30 cellular contexts compared by ENCODE assay signal in genomic region chr11:110830344-110831141, GRCh38.
DNase-seq lines count a peak whose midpoint lies in the region; ATAC-seq and TF ChIP-seq lines count a peak whose summit lies in the region.
"Had no signal": no experiment of that assay in that cellular context is flagged by ENCODE, and none has a peak within 500 bp of the region (broad histone marks: within the 10 kb centered on the region; RNA-seq: fewer than 3 reads in every experiment).

No MANE protein-coding gene starts in this region.

- peak overlapping the region; percentile 46 for H3K27ac Mint-ChIP-seq in nephron progenitor cell
- H3K27ac Mint-ChIP-seq: activated naive CD4-positive, alpha-beta T cell treated with anti-CD3 and anti-CD28 coated beads, Interleukin-2, amount 50 U/mL, for 24 hours; activated T-helper 2 cell treated with anti-CD3 and anti-CD28 coated beads, Interferon-gamma antibody, Interleukin-2, Interleukin-4, amounts not matched to agents 10 μg/mL and 5 μg/mL and 100 μg/mL, durations not matched to agents 14 hours and 24 hours and 36 hours; T-helper 2 cell treated with Interferon-gamma antibody and Interleukin-4, amounts not matched to agents 5 μg/mL and 100 μg/mL, for 36 hours had no signal

- DNase-seq in HCEC 1CT (peak; percentile 35), astrocyte of the hippocampus (ENCODE audit: low read depth, low spot score) (peak; percentile 12), fibroblast of lung (ENCODE audit: low read depth in 2 of 2) (peak; percentile 48 to 90), nephron progenitor cell (no peak), GDM1 (lab: John Stamatoyannopoulos, UW) (no peak), NAMALWA (ENCODE audit: low spot score) (no peak)
- DNase-seq: activated CD4-positive, alpha-beta T cell treated with anti-CD3 and anti-CD28 coated beads for 4 hours; activated T-cell treated with anti-CD3 and anti-CD28 coated beads for 4 hours; DMS79; effector CD8-positive, alpha-beta T cell; gastrocnemius medialis; GF-D8; MM.1S; NCI-H1417; NCI-H2029; NCI-H2227 treated with DMSO at 0.1 percent for 48 hours; SIG-M5; small intestine; stimulated activated naive CD4-positive, alpha-beta T cell; upper lobe of right lung had no signal

- H3K9me3 Mint-ChIP-seq in nephron progenitor cell = no peaks in the 10 kb centered on the region
- H3K9me3 Mint-ChIP-seq: activated naive CD4-positive, alpha-beta T cell treated with anti-CD3 and anti-CD28 coated beads, Interleukin-2, amount 50 U/mL, for 24 hours; activated T-helper 2 cell treated with anti-CD3 and anti-CD28 coated beads, Interferon-gamma antibody, Interleukin-2, Interleukin-4, amounts not matched to agents 10 μg/mL and 5 μg/mL and 100 μg/mL, durations not matched to agents 14 hours and 24 hours and 36 hours; nephron; T-helper 2 cell treated with Interferon-gamma antibody and Interleukin-4, amounts not matched to agents 5 μg/mL and 100 μg/mL, for 36 hours had no signal

- no peaks in the 10 kb centered on the region for H3K36me3 Mint-ChIP-seq in nephron progenitor cell (ENCODE audit: low read depth)
- H3K36me3 Mint-ChIP-seq: activated naive CD4-positive, alpha-beta T cell treated with anti-CD3 and anti-CD28 coated beads, Interleukin-2, amount 50 U/mL, for 24 hours had no signal

- no peaks in the 10 kb centered on the region for H4K20me1 ChIP-seq in fibroblast of lung (ENCODE audit: control insufficient read depth, extremely low read depth, insufficient read depth, low read length)

- peaks cover 10% of the 10 kb centered on the region for H3K4me1 Mint-ChIP-seq in nephron progenitor cell
- H3K4me1 Mint-ChIP-seq: activated naive CD4-positive, alpha-beta T cell treated with anti-CD3 and anti-CD28 coated beads, Interleukin-2, amount 50 U/mL, for 24 hours had no signal

- no peak overlapping the region for H3K9ac ChIP-seq in fibroblast of lung (ENCODE audit: insufficient read depth, low read length)
- H3K9ac ChIP-seq: KMS-11 had no signal

- peaks cover 5% of the 10 kb centered on the region for H3K4me1 ChIP-seq in fibroblast of lung (ENCODE audit: control insufficient read depth, extremely low read depth, insufficient read depth, low read length)
- H3K4me1 ChIP-seq: gastrocnemius medialis, upper lobe of right lung had no signal

- H3K36me3 ChIP-seq in fibroblast of lung (ENCODE audit: control insufficient read depth, insufficient read depth, low read length) = no peaks in the 10 kb centered on the region
- H3K36me3 ChIP-seq: gastrocnemius medialis, upper lobe of right lung had no signal

- H3K79me2 ChIP-seq in fibroblast of lung (ENCODE audit: control insufficient read depth, insufficient read depth, low read length) = no peaks in the 10 kb centered on the region

- H2AFZ ChIP-seq in fibroblast of lung (ENCODE audit: low read length) = no peak overlapping the region

- H3K4me2 ChIP-seq in fibroblast of lung (ENCODE audit: extremely low read depth, insufficient read depth, low read length) = no peak overlapping the region
- H3K4me2 ChIP-seq: KMS-11 had no signal

- H3K27me3 Mint-ChIP-seq in nephron progenitor cell (ENCODE audit: low read depth, poor library complexity) = no peaks in the 10 kb centered on the region
- H3K27me3 Mint-ChIP-seq: activated naive CD4-positive, alpha-beta T cell treated with anti-CD3 and anti-CD28 coated beads, Interleukin-2, amount 50 U/mL, for 24 hours had no signal

- no peak overlapping the region for H3K27ac ChIP-seq in fibroblast of lung (ENCODE audit: insufficient read depth, low read length)
- H3K27ac ChIP-seq: C4-2B, coronary artery, gastrocnemius medialis, KMS-11, upper lobe of right lung had no signal

- TF ChIP-seq CTCF in fibroblast of lung (conservative IDR thresholded peaks at IDR 0.05 in 1 of 2, IDR thresholded peaks at IDR 0.05 in 1 of 2; ENCODE audit: low read depth in 1 of 2, low read length in 2 of 2) (no peak), nephron progenitor cell (IDR thresholded peaks at IDR 0.05) (no peak)

- no peak for ATAC-seq in GM21526 (IDR thresholded peaks at IDR 0.05; ENCODE audit: low FRiP score, unreplicated experiment)
- ATAC-seq in HG03342 (IDR thresholded peaks at IDR 0.05; ENCODE audit: unreplicated experiment) = no peak
- ATAC-seq: gastrocnemius medialis, left lobe of liver, upper lobe of right lung had no signal

- H3K4me3 ChIP-seq in fibroblast of lung (replicated peaks in 1 of 4; ENCODE audit: control extremely low read depth in 1 of 4, insufficient read depth in 1 of 4, low read depth in 3 of 4, low read length in 4 of 4) = no peak overlapping the region
- H3K4me3 ChIP-seq: coronary artery, gastrocnemius medialis, upper lobe of right lung had no signal

- no peaks in the 10 kb centered on the region for H3K27me3 ChIP-seq in fibroblast of lung (ENCODE audit: control insufficient read depth, insufficient read depth, low read length)
- H3K27me3 ChIP-seq: gastrocnemius medialis, upper lobe of right lung had no signal

- no peaks in the 10 kb centered on the region for H3K9me3 ChIP-seq in fibroblast of lung (ENCODE audit: control insufficient read depth, insufficient read depth, low read depth, low read length)
- H3K9me3 ChIP-seq: gastrocnemius medialis, upper lobe of right lung had no signal

- H3K4me3 Mint-ChIP-seq in nephron progenitor cell = no peak overlapping the region
- H3K4me3 Mint-ChIP-seq: activated naive CD4-positive, alpha-beta T cell treated with anti-CD3 and anti-CD28 coated beads, Interleukin-2, amount 50 U/mL, for 24 hours; nephron; T-helper 2 cell treated with Interferon-gamma antibody and Interleukin-4, amounts not matched to agents 5 μg/mL and 100 μg/mL, for 36 hours had no signal

Comparison
In these comparisons a context has a peak if more than half of its experiments do, and no peak if none do; other contexts are left out.
1. DNase-seq: peak in HCEC 1CT (single experiment), astrocyte of the hippocampus (single experiment) and fibroblast of lung (2 of 2); none in nephron progenitor cell (single experiment), GDM1 (single experiment) and NAMALWA (single experiment).